In genomic region chr2:121004271-121004812, GRCh38 we compare ENCODE assay signal across 1 cellular context.
TF ChIP-seq lines count a peak whose summit lies in the region.

No MANE protein-coding gene starts in this region.

TF ChIP-seq in H1, 55 proteins besides CTCF, POLR2A, EP300 and RAD21 (continued from another document):
- TF ChIP-seq USF2 (IDR thresholded peaks at IDR 0.05; ENCODE audit: low read length) = no peak
- no peak for TF ChIP-seq SP2 (IDR thresholded peaks at IDR 0.05; ENCODE audit: low read length)
- no peak for TF ChIP-seq CBX8 (IDR thresholded peaks at IDR 0.05; ENCODE audit: borderline replicate concordance, low read depth, low read length)
- no peak for TF ChIP-seq CTBP2 (IDR thresholded peaks at IDR 0.05; ENCODE audit: borderline replicate concordance, insufficient read depth, insufficient read length, low read length)
- TF ChIP-seq CBX5 (IDR thresholded peaks at IDR 0.05; ENCODE audit: low read depth, low read length) = no peak
- no peak for TF ChIP-seq TAF1 (IDR thresholded peaks at IDR 0.05; ENCODE audit: low read depth, low read length)
- no peak for TF ChIP-seq ATF2 (IDR thresholded peaks at IDR 0.05; ENCODE audit: low read length)
- TF ChIP-seq HDAC2 (IDR thresholded peaks at IDR 0.05; ENCODE audit: borderline replicate concordance in 1 of 2, low read depth in 2 of 2, low read length in 2 of 2) = no peak
- no peak for TF ChIP-seq YY1 (IDR thresholded peaks at IDR 0.05; ENCODE audit: low read depth, low read length)
- no peak for TF ChIP-seq ASH2L (IDR thresholded peaks at IDR 0.05; ENCODE audit: low read length)
- no peak for TF ChIP-seq GTF2F1 (IDR thresholded peaks at IDR 0.05; ENCODE audit: borderline replicate concordance, low read depth, low read length)
- no peak for TF ChIP-seq TEAD4 (IDR thresholded peaks at IDR 0.05; ENCODE audit: low read depth, low read length)
- no peak for TF ChIP-seq PHF8 (conservative IDR thresholded peaks at IDR 0.05; ENCODE audit: low read depth, low read length)
